Comparison of ENCODE assay signal across 8 cellular contexts in the genomic region with DNA sequence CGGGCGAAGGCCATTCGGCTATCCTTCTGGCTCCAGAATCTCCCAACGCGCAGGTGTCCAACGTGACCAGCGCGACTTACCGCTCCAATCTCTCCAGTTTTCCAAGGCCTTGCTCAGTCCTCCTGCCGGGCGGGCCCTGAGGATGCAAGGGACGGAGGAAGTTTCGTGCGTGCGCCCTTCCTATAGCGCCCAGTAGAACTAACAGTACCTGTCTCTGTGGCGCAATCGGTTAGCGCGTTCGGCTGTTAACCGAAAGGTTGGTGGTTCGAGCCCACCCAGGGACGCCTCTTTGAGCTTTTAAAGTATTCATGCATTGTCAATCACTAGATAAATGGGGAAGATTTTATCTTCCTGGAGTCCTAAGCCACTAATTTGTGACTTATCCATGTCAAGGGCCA. TPM values are rescaled to one million over a fixed set of nuclear protein-coding genes. Genes with fewer than 3 reads are reported as not detected.
DNase-seq lines count a peak whose midpoint lies in the region; TF ChIP-seq lines count a peak whose summit lies in the region.
"Not testable (repeated sequence)": the region's sequence is repeated elsewhere in the genome, so short reads cannot be mapped to it uniquely, and the experiment has no call there.

No MANE protein-coding gene starts in this region.

- not testable (repeated sequence) for H3K36me3 ChIP-seq in GM06990 (ENCODE audit: control insufficient read depth, insufficient read depth, low read length); uterus

- not testable (repeated sequence) for H3K27me3 ChIP-seq in GM06990 (replicated peaks; ENCODE audit: control insufficient read depth, insufficient read depth, low read length); uterus

- not testable (repeated sequence) for TF ChIP-seq POLR2A in uterus (IDR thresholded peaks at IDR 0.05)

- not testable (repeated sequence) for TF ChIP-seq CTCF in GM06990 (IDR thresholded peaks at IDR 0.05; ENCODE audit: insufficient read depth, low read length, poor library complexity, severe bottlenecking); astrocyte of the spinal cord (IDR thresholded peaks at IDR 0.05; ENCODE audit: low read depth, low read length)
- peak in 1 of 4 experiments; percentile 44 for TF ChIP-seq CTCF in uterus (IDR thresholded peaks at IDR 0.05)

- in situ Hi-C loops in astrocyte of the spinal cord (cut with HindIII; ENCODE audit: low sequenced_read_pairs) = not testable (repeated sequence)

- intact Hi-C loops in uterus (cut with DNase I; ENCODE audit: low total_unique reads) = not testable (repeated sequence)

- H3K4me3 ChIP-seq in GM06990 (replicated peaks; ENCODE audit: low read depth, low read length) (peak overlapping the region; percentile 57), astrocyte of the spinal cord (ENCODE audit: low read depth, low read length) (peak overlapping the region; percentile 42), uterus (peak overlapping the region; percentile 13 to 23)

- H3K9me3 ChIP-seq in uterus = not testable (repeated sequence)

- H3K4me1 ChIP-seq in uterus = not testable (repeated sequence)

- peak overlapping the region in 1 of 2 donors; percentile 60 for H3K27ac ChIP-seq in uterus

- DNase-seq in GM06990 (ENCODE audit: extremely low read depth, insufficient read length) (peak; percentile 45), NCI-H524 (lab: John Stamatoyannopoulos, UW) (peak; percentile 76 to 79), astrocyte of the spinal cord (ENCODE audit: low read depth, low spot score) (peak; percentile 76), germinal center (ENCODE audit: low spot score) (peak; percentile 3), middle frontal gyrus (ENCODE audit: extremely low spot score, low spot score) (peak; percentile 3), uterus (peak; percentile 70 to 74)
- DNase-seq in activated CD4-positive, alpha-beta T cell treated with anti-CD3 and anti-CD28 coated beads, Interleukin-2, amount 50 U/mL, for 48 hours = peak; percentile 82 to 88
- DNase-seq in stimulated activated CD4-positive, alpha-beta T cell treated with anti-CD3 and anti-CD28 coated beads, Interleukin-15, amount 100 ng/mL, for 24 hours = peak; percentile 86

RNA-seq across cellular contexts. Expression of a gene that starts 45.6 kb away (rescaled TPM):
- not detected for total RNA-seq in uterus

Comparison
In these comparisons a context has a peak if more than half of its experiments do, and no peak if none do; other contexts are left out.
1. DNase-seq: peak in every context shown above with its lines; median percentile 86 in stimulated activated CD4-positive, alpha-beta T cell treated with anti-CD3 and anti-CD28 coated beads, Interleukin-15, amount 100 ng/mL, for 24 hours; 85 in activated CD4-positive, alpha-beta T cell treated with anti-CD3 and anti-CD28 coated beads, Interleukin-2, amount 50 U/mL, for 48 hours; 78 in NCI-H524; 76 in astrocyte of the spinal cord; 72 in uterus; 45 in GM06990; 3 in germinal center; 3 in middle frontal gyrus.